In genomic region chr1:46532095-46532494, GRCh38 we compare ENCODE assay signal across 10 cellular contexts. TPM values are rescaled to one million over a fixed set of nuclear protein-coding genes. Genes with fewer than 3 reads are reported as not detected.
DNase-seq lines count a peak whose midpoint lies in the region; ATAC-seq lines count a peak whose summit lies in the region.
"Had no signal": no experiment of that assay in that cellular context is flagged by ENCODE, and none has a peak within 500 bp of the region (broad histone marks: within the 10 kb centered on the region; RNA-seq: fewer than 3 reads in every experiment).

No MANE protein-coding gene starts in this region.

- H3K9me3 ChIP-seq in iPS-15b (ENCODE audit: control insufficient read depth, insufficient read depth, low read length), result no peaks in the 10 kb centered on the region

- no peak overlapping the region for H3K4me3 Mint-ChIP-seq in activated naive CD4-positive, alpha-beta T cell treated with anti-CD3 and anti-CD28 coated beads for 36 hours
- H3K4me3 Mint-ChIP-seq in activated naive CD4-positive, alpha-beta T cell treated with anti-CD3 and anti-CD28 coated beads, Interleukin-2, amount 10 ng/mL, durations not matched to agents 7 days and 5 days, result no peak overlapping the region
- H3K4me3 Mint-ChIP-seq in activated T-helper 17 cell treated with anti-CD3 and anti-CD28 coated beads, Interleukin-2, amount 50 U/mL, for 72 hours, result no peak overlapping the region
- no peak overlapping the region for H3K4me3 Mint-ChIP-seq in stimulated activated naive CD8-positive, alpha-beta T cell treated with anti-CD3 and anti-CD28 coated beads, Interleukin-15, amount 100 ng/mL, for 72 hours
- H3K4me3 Mint-ChIP-seq: HFFc6 had no signal

- no peaks in the 10 kb centered on the region for H3K9me3 Mint-ChIP-seq in activated naive CD4-positive, alpha-beta T cell treated with anti-CD3 and anti-CD28 coated beads for 36 hours
- no peaks in the 10 kb centered on the region for H3K9me3 Mint-ChIP-seq in activated naive CD4-positive, alpha-beta T cell treated with anti-CD3 and anti-CD28 coated beads, Interleukin-2, amount 10 ng/mL, durations not matched to agents 7 days and 5 days
- no peaks in the 10 kb centered on the region for H3K9me3 Mint-ChIP-seq in activated T-helper 17 cell treated with anti-CD3 and anti-CD28 coated beads, Interleukin-2, amount 50 U/mL, for 72 hours
- no peaks in the 10 kb centered on the region for H3K9me3 Mint-ChIP-seq in stimulated activated naive CD8-positive, alpha-beta T cell treated with anti-CD3 and anti-CD28 coated beads, Interleukin-15, amount 100 ng/mL, for 72 hours
- H3K9me3 Mint-ChIP-seq: HFFc6 had no signal

- intact Hi-C loops in activated naive CD4-positive, alpha-beta T cell treated with anti-CD3 and anti-CD28 coated beads for 36 hours (cut with micrococcal nuclease), result loop anchor here (1.0 to 2.0 kb wide), 4 partner anchors 17 to 193 kb away; partner anchors contain the start of gene ATPAF1

- no peak overlapping the region for H3K27ac Mint-ChIP-seq in activated naive CD4-positive, alpha-beta T cell treated with anti-CD3 and anti-CD28 coated beads for 36 hours
- H3K27ac Mint-ChIP-seq in activated naive CD4-positive, alpha-beta T cell treated with anti-CD3 and anti-CD28 coated beads, Interleukin-2, amount 10 ng/mL, durations not matched to agents 7 days and 5 days, result no peak overlapping the region
- no peak overlapping the region for H3K27ac Mint-ChIP-seq in activated T-helper 17 cell treated with anti-CD3 and anti-CD28 coated beads, Interleukin-2, amount 50 U/mL, for 72 hours
- no peak overlapping the region for H3K27ac Mint-ChIP-seq in stimulated activated naive CD8-positive, alpha-beta T cell treated with anti-CD3 and anti-CD28 coated beads, Interleukin-15, amount 100 ng/mL, for 72 hours
- H3K27ac Mint-ChIP-seq: HFFc6 had no signal

- peak; percentile 6 for ATAC-seq in activated T-helper 17 cell treated with anti-CD3 and anti-CD28 coated beads, Interleukin-2, amount 50 U/mL, for 72 hours (replicated peaks)
- peak; percentile 44 for ATAC-seq in stimulated activated naive CD8-positive, alpha-beta T cell treated with anti-CD3 and anti-CD28 coated beads, Interleukin-15, amount 100 ng/mL, for 72 hours

- H3K36me3 ChIP-seq in iPS-15b (ENCODE audit: control insufficient read depth, insufficient read depth, low read length), result no peaks in the 10 kb centered on the region

- DNase-seq in activated naive CD4-positive, alpha-beta T cell treated with anti-CD3 and anti-CD28 coated beads for 36 hours, result peak; percentile 44
- DNase-seq in activated naive CD4-positive, alpha-beta T cell treated with anti-CD3 and anti-CD28 coated beads, Interleukin-2, amount 10 ng/mL, durations not matched to agents 7 days and 5 days, result no peak
- DNase-seq in stimulated activated naive CD8-positive, alpha-beta T cell treated with anti-CD3 and anti-CD28 coated beads, Interleukin-15, amount 100 ng/mL, for 72 hours, result no peak
- DNase-seq in NCI-H510A (lab: John Stamatoyannopoulos, UW), result no peak
- DNase-seq in NCI-H1694 (lab: John Stamatoyannopoulos, UW), result no peak
- DNase-seq: HFFc6, NCI-H226 had no signal

- peaks cover 22% of the 10 kb centered on the region for H3K27me3 Mint-ChIP-seq in activated naive CD4-positive, alpha-beta T cell treated with anti-CD3 and anti-CD28 coated beads for 36 hours (ENCODE audit: low read depth)
- H3K27me3 Mint-ChIP-seq in activated naive CD4-positive, alpha-beta T cell treated with anti-CD3 and anti-CD28 coated beads, Interleukin-2, amount 10 ng/mL, durations not matched to agents 7 days and 5 days, result peaks cover 83% of the 10 kb centered on the region
- H3K27me3 Mint-ChIP-seq in activated T-helper 17 cell treated with anti-CD3 and anti-CD28 coated beads, Interleukin-2, amount 50 U/mL, for 72 hours, result peaks cover 17% of the 10 kb centered on the region
- H3K27me3 Mint-ChIP-seq in stimulated activated naive CD8-positive, alpha-beta T cell treated with anti-CD3 and anti-CD28 coated beads, Interleukin-15, amount 100 ng/mL, for 72 hours, result peaks cover 71% of the 10 kb centered on the region

- H3K4me1 ChIP-seq in iPS-15b (ENCODE audit: control insufficient read depth, insufficient read depth, low read length), result peaks cover 8% of the 10 kb centered on the region

- CTCF ChIA-PET in activated naive CD4-positive, alpha-beta T cell treated with anti-CD3 and anti-CD28 coated beads for 36 hours (lab: Charles Lee), result interaction anchor here (1.4 to 2.9 kb wide), 4 partner anchors 49 to 193 kb away, joined by 3 to 8 read pairs (median 4); no protein-coding TSS in a partner anchor
- CTCF ChIA-PET in activated naive CD4-positive, alpha-beta T cell treated with anti-CD3 and anti-CD28 coated beads, Interleukin-2, amount 10 ng/mL, durations not matched to agents 7 days and 5 days (lab: Charles Lee), result interaction anchor here (1.6 to 4.5 kb wide), 5 partner anchors 10 to 192 kb away, joined by 3 to 57 read pairs (median 8); no protein-coding TSS in a partner anchor

- H3K36me3 Mint-ChIP-seq in activated naive CD4-positive, alpha-beta T cell treated with anti-CD3 and anti-CD28 coated beads for 36 hours (ENCODE audit: low read depth), result no peaks in the 10 kb centered on the region
- no peaks in the 10 kb centered on the region for H3K36me3 Mint-ChIP-seq in activated naive CD4-positive, alpha-beta T cell treated with anti-CD3 and anti-CD28 coated beads, Interleukin-2, amount 10 ng/mL, durations not matched to agents 7 days and 5 days
- no peaks in the 10 kb centered on the region for H3K36me3 Mint-ChIP-seq in activated T-helper 17 cell treated with anti-CD3 and anti-CD28 coated beads, Interleukin-2, amount 50 U/mL, for 72 hours (ENCODE audit: low read depth)

- H3K4me1 Mint-ChIP-seq in activated naive CD4-positive, alpha-beta T cell treated with anti-CD3 and anti-CD28 coated beads for 36 hours (ENCODE audit: low read depth), result peaks cover 18% of the 10 kb centered on the region
- peaks cover 21% of the 10 kb centered on the region for H3K4me1 Mint-ChIP-seq in activated naive CD4-positive, alpha-beta T cell treated with anti-CD3 and anti-CD28 coated beads, Interleukin-2, amount 10 ng/mL, durations not matched to agents 7 days and 5 days
- H3K4me1 Mint-ChIP-seq in activated T-helper 17 cell treated with anti-CD3 and anti-CD28 coated beads, Interleukin-2, amount 50 U/mL, for 72 hours, result peaks cover 14% of the 10 kb centered on the region
- peaks cover 34% of the 10 kb centered on the region for H3K4me1 Mint-ChIP-seq in stimulated activated naive CD8-positive, alpha-beta T cell treated with anti-CD3 and anti-CD28 coated beads, Interleukin-15, amount 100 ng/mL, for 72 hours

- H3K4me3 ChIP-seq in iPS-15b (ENCODE audit: low read depth, low read length), result peak overlapping the region; percentile 18

- peaks cover 95% of the 10 kb centered on the region for H3K27me3 ChIP-seq in iPS-15b (ENCODE audit: control insufficient read depth, insufficient read depth, low read length)

- H3K9ac ChIP-seq in iPS-15b (ENCODE audit: low read depth, low read length), result no peak overlapping the region

RNA-seq across cellular contexts. Expression of gene KNCN, which starts 19.4 kb away (rescaled TPM):
- total RNA-seq in activated naive CD4-positive, alpha-beta T cell treated with anti-CD3 and anti-CD28 coated beads for 36 hours, result not detected
- total RNA-seq in activated T-helper 17 cell treated with anti-CD3 and anti-CD28 coated beads, Interleukin-2, amount 50 U/mL, for 72 hours, result not detected
- total RNA-seq: HFFc6, Right ventricle myocardium superior had no signal

RNA-seq across cellular contexts. Expression of gene DMBX1, which starts 42.5 kb away (rescaled TPM):
- not detected for total RNA-seq in activated naive CD4-positive, alpha-beta T cell treated with anti-CD3 and anti-CD28 coated beads for 36 hours
- under 1 TPM; 0.43 to 0.58 TPM for total RNA-seq in activated T-helper 17 cell treated with anti-CD3 and anti-CD28 coated beads, Interleukin-2, amount 50 U/mL, for 72 hours
- total RNA-seq: HFFc6, Right ventricle myocardium superior had no signal
